In genomic region chr19:40441719-40442253, GRCh38 we compare ENCODE assay signal across 10 cellular contexts. TPM values are rescaled to one million over a fixed set of nuclear protein-coding genes. Genes with fewer than 3 reads are reported as not detected.
A peak's percentile ranks its signal among the peaks of the same experiment; 100 is the strongest.
DNase-seq lines count a peak whose midpoint lies in the region; ATAC-seq and TF ChIP-seq lines count a peak whose summit lies in the region.
"Had no signal": no experiment of that assay in that cellular context is flagged by ENCODE, and none has a peak within 500 bp of the region (broad histone marks: within the 10 kb centered on the region; RNA-seq: fewer than 3 reads in every experiment).

No MANE protein-coding gene starts in this region.

- no peaks in the 10 kb centered on the region for H3K9me2 ChIP-seq in Loucy (replicated peaks; ENCODE audit: low read depth, low read length)

- peaks cover 11% of the 10 kb centered on the region for H3K4me1 ChIP-seq in CD4-positive, alpha-beta memory T cell (ENCODE audit: insufficient read depth, low read length)
- H3K4me1 ChIP-seq in Loucy (ENCODE audit: insufficient read depth, low read length, poor library complexity, severe bottlenecking) (peaks cover 18% of the 10 kb centered on the region), osteoblast (ENCODE audit: insufficient read depth, low read length) (peaks cover 15% of the 10 kb centered on the region), left lung (peaks cover 7 to 30% of the 10 kb centered on the region in 2 donors)

- no peaks in the 10 kb centered on the region for H3K9me3 ChIP-seq in CD4-positive, alpha-beta memory T cell (ENCODE audit: control insufficient read depth in 1 of 2, low read length in 2 of 2)
- H3K9me3 ChIP-seq in Loucy (ENCODE audit: insufficient read depth, low read depth, low read length) (no peaks in the 10 kb centered on the region), osteoblast (ENCODE audit: low read depth, low read length) (no peaks in the 10 kb centered on the region), left lung (no peaks in the 10 kb centered on the region)

- peaks cover 0 to 24% of the 10 kb centered on the region in 2 donors for H3K36me3 Mint-ChIP-seq in CD4-positive, alpha-beta memory T cell

- no peak overlapping the region for H3K27ac ChIP-seq in CD4-positive, alpha-beta memory T cell (ENCODE audit: low read depth, low read length)
- peak overlapping the region; percentile 85 for H3K27ac ChIP-seq in osteoblast (ENCODE audit: low read depth, low read length)
- peak overlapping the region in 1 of 2 donors; percentile 61 for H3K27ac ChIP-seq in left lung

- POLR2A ChIA-PET in CD4-positive, alpha-beta memory T cell (lab: Charles Lee; ENCODE audit: partially characterized antibody): interaction anchor here (1.2 to 8.9 kb wide), 4 partner anchors 8 to 94 kb away, joined by 3 to 227 read pairs (median 26); partner anchors contain the start of genes BLVRB, C19orf47, PLD3 and SERTAD1

- TF ChIP-seq CTCF in Loucy (conservative IDR thresholded peaks at IDR 0.05; ENCODE audit: low read length) (no peak), choroid plexus epithelial cell (conservative IDR thresholded peaks at IDR 0.05; ENCODE audit: low read depth, low read length) (no peak), osteoblast (IDR thresholded peaks at IDR 0.05; ENCODE audit: extremely low read depth, low read depth, low read length) (no peak), left lung (IDR thresholded peaks at IDR 0.05) (no peak)

- peaks cover 19% of the 10 kb centered on the region for H3K79me2 ChIP-seq in Loucy (ENCODE audit: insufficient read depth, low read length)
- H3K79me2 ChIP-seq in osteoblast (ENCODE audit: insufficient read depth, low read length): peaks cover 44% of the 10 kb centered on the region

- no peak for ATAC-seq in left lung

- no peaks in the 10 kb centered on the region for H3K9me3 Mint-ChIP-seq in CD4-positive, alpha-beta memory T cell

- no peak overlapping the region for H3K4me3 ChIP-seq in CD4-positive, alpha-beta memory T cell (ENCODE audit: low read length in 2 of 2)
- peak overlapping the region; percentile 87 for H3K4me3 ChIP-seq in Loucy (ENCODE audit: low read length, poor library complexity, severe bottlenecking)
- peak overlapping the region; percentile 57 for H3K4me3 ChIP-seq in choroid plexus epithelial cell (ENCODE audit: low read depth, low read length)
- H3K4me3 ChIP-seq in osteoblast (ENCODE audit: insufficient read depth, low read length): peak overlapping the region; percentile 100
- peak overlapping the region in 1 of 2 donors; percentile 78 for H3K4me3 ChIP-seq in left lung

- peaks cover 19% of the 10 kb centered on the region for H4K20me1 ChIP-seq in Loucy (ENCODE audit: insufficient read depth, low read length, poor library complexity, severe bottlenecking)
- H4K20me1 ChIP-seq in osteoblast (ENCODE audit: insufficient read depth, low read length): peaks cover 32% of the 10 kb centered on the region

- H3K4me3 Mint-ChIP-seq in CD4-positive, alpha-beta memory T cell: peak overlapping the region in 4 of 8 donors; percentile 96 to 100 (median 100)

- H3K27me3 Mint-ChIP-seq in CD4-positive, alpha-beta memory T cell: no peaks in the 10 kb centered on the region

- H2AFZ ChIP-seq in Loucy (ENCODE audit: low read length): no peak overlapping the region
- H2AFZ ChIP-seq in osteoblast (ENCODE audit: low read length): no peak overlapping the region

- peak overlapping the region; percentile 78 for H3K9ac ChIP-seq in Loucy (ENCODE audit: low read depth, low read length, poor library complexity, severe bottlenecking)

- no peaks in the 10 kb centered on the region for H3F3A ChIP-seq in Loucy (ENCODE audit: low read depth)

- H3K27me3 ChIP-seq in CD4-positive, alpha-beta memory T cell (ENCODE audit: insufficient read depth, low read length): no peaks in the 10 kb centered on the region
- no peaks in the 10 kb centered on the region for H3K27me3 ChIP-seq in Loucy (ENCODE audit: insufficient read depth, low read length, poor library complexity, severe bottlenecking)
- H3K27me3 ChIP-seq in osteoblast (ENCODE audit: insufficient read depth, low read length): no peaks in the 10 kb centered on the region
- H3K27me3 ChIP-seq in left lung: no peaks in the 10 kb centered on the region

- peaks cover 11 to 25% (median 19%) of the 10 kb centered on the region in 4 donors for H3K4me1 Mint-ChIP-seq in CD4-positive, alpha-beta memory T cell

- H3K4me2 ChIP-seq in Loucy (ENCODE audit: low read depth, low read length, poor library complexity, severe bottlenecking): peak overlapping the region; percentile 98
- peak overlapping the region; percentile 97 for H3K4me2 ChIP-seq in osteoblast (ENCODE audit: insufficient read depth, low read length)

- CTCF ChIA-PET in CD4-positive, alpha-beta memory T cell (lab: Charles Lee; ENCODE audit: partially characterized antibody): interaction anchor here (2.8 to 5.4 kb wide), 2 partner anchors 15 to 21 kb away, joined by 7 to 33 read pairs; partner anchors contain the start of gene SERTAD1

- peak overlapping the region in 5 of 7 donors; percentile 10 to 100 (median 99) for H3K27ac Mint-ChIP-seq in CD4-positive, alpha-beta memory T cell

- DNase-seq in CD4-positive, alpha-beta memory T cell: no peak
- DNase-seq in choroid plexus epithelial cell (ENCODE audit: low read depth) (peak; percentile 12), osteoblast (ENCODE audit: insufficient read length, low spot score, missing footprints) (no peak), NCI-H526 (lab: John Stamatoyannopoulos, UW) (no peak), left lung (no peak)
- DNase-seq in stimulated activated CD4-positive, alpha-beta T cell treated with anti-CD3 and anti-CD28 coated beads, Interleukin-1b, Interleukin-23, amount 100 ng/mL, for 48 hours: no peak
- no peak for DNase-seq in activated CD4-positive, alpha-beta T cell treated with anti-CD3 and anti-CD28 coated beads, Interleukin-2, amount 50 U/mL, for 48 hours
- DNase-seq: foreskin melanocyte had no signal

- intact Hi-C loops in CD4-positive, alpha-beta memory T cell (cut with micrococcal nuclease): loop anchor here (2.0 to 5.0 kb wide), 4 partner anchors 311 to 1589 kb away; partner anchors contain the start of genes ACTMAP, BCKDHA, EXOSC5 and SNRPA
- intact Hi-C loops in left lung (cut with DNase I): no loop called here

- peaks cover 17% of the 10 kb centered on the region for H3K36me3 ChIP-seq in CD4-positive, alpha-beta memory T cell (ENCODE audit: insufficient read depth, low read length)
- peaks cover 12% of the 10 kb centered on the region; the same call in 1 of the 2 replicates for H3K36me3 ChIP-seq in Loucy (ENCODE audit: insufficient read depth, low read length)
- H3K36me3 ChIP-seq in osteoblast (ENCODE audit: insufficient read depth, low read length): peaks cover 26% of the 10 kb centered on the region
- peaks cover 0 to 24% of the 10 kb centered on the region in 2 donors for H3K36me3 ChIP-seq in left lung

RNA-seq across cellular contexts. Expression of gene SERTAD3, which starts 2.3 kb away (rescaled TPM):
- total RNA-seq in CD4-positive, alpha-beta memory T cell: 10 to 100 TPM; 17.8 to 19.4 TPM
- 10 to 100 TPM in 1 of 2 donors, 1 to 10 TPM in 1; 9.4 to 11.4 TPM for polyA plus RNA-seq in CD4-positive, alpha-beta memory T cell
- 21.2 and 23.5 TPM in 2 replicates for total RNA-seq in osteoblast
- total RNA-seq in left lung: 10 to 100 TPM; 31.7 to 35.0 TPM

RNA-seq across cellular contexts. Expression of gene SERTAD1, which starts 16.0 kb away (rescaled TPM):
- total RNA-seq in CD4-positive, alpha-beta memory T cell: 10 to 100 TPM; 10.6 to 11.3 TPM
- polyA plus RNA-seq in CD4-positive, alpha-beta memory T cell: 10 to 100 TPM in 1 of 2 donors, 1 to 10 TPM in 1; 5.4 to 10.7 TPM
- total RNA-seq in osteoblast: 15.2 and 15.3 TPM in 2 replicates
- 10 to 100 TPM; 14.8 to 17.5 TPM for total RNA-seq in left lung

RNA-seq across cellular contexts. Expression of gene BLVRB, which starts 23.8 kb away (rescaled TPM):
- total RNA-seq in CD4-positive, alpha-beta memory T cell: 10 to 100 TPM; 12.3 to 16.3 TPM
- 10 to 100 TPM; 25.4 to 34.6 TPM for polyA plus RNA-seq in CD4-positive, alpha-beta memory T cell
- 75.7 and 82.2 TPM in 2 replicates for total RNA-seq in osteoblast
- 100 to 1,000 TPM; 123 to 192 TPM for total RNA-seq in left lung

RNA-seq across cellular contexts. Expression of gene SPTBN4, which starts 25.0 kb away (rescaled TPM):
- total RNA-seq in CD4-positive, alpha-beta memory T cell: under 1 TPM; 0.17 to 0.30 TPM
- polyA plus RNA-seq in CD4-positive, alpha-beta memory T cell: under 1 TPM in 1 of 2 donors, not detected in 1; 0.02 TPM
- total RNA-seq in osteoblast: 0.72 and 1.2 TPM in 2 replicates
- total RNA-seq in left lung: 1 to 10 TPM in 1 of 2 donors, under 1 TPM in 1; 0.42 to 1.3 TPM
- total RNA-seq: HT1080 had no signal

RNA-seq across cellular contexts. Expression of gene PRX, which starts 28.6 kb away (rescaled TPM):
- 1 to 10 TPM; 3.3 to 3.4 TPM for total RNA-seq in CD4-positive, alpha-beta memory T cell
- polyA plus RNA-seq in CD4-positive, alpha-beta memory T cell: under 1 TPM in 1 of 2 donors, not detected in 1; 0.23 TPM
- 2.7 and 3.3 TPM in 2 replicates for total RNA-seq in osteoblast
- total RNA-seq in left lung: 10 to 100 TPM; 18.7 to 20.0 TPM
- total RNA-seq: HT1080 had no signal

Comparison
In these comparisons a context has a peak if more than half of its experiments do, and no peak if none do; other contexts are left out.
1. H3K4me3 ChIP-seq: peak in Loucy (single experiment), choroid plexus epithelial cell (single experiment) and osteoblast (single experiment); none in CD4-positive, alpha-beta memory T cell (0 of 2).